Comparison of ENCODE assay signal across 15 cellular contexts in genomic region chr4:95027906-95028618, GRCh38.
"Had no signal": no experiment of that assay in that cellular context is flagged by ENCODE, and none has a peak within 500 bp of the region (broad histone marks: within the 10 kb centered on the region; RNA-seq: fewer than 3 reads in every experiment).

No MANE protein-coding gene starts in this region.

- DNase-seq: activated CD4-positive, alpha-beta T cell treated with anti-CD3 and anti-CD28 coated beads for 48 hours; activated CD8-positive, alpha-beta T cell treated with anti-CD3 and anti-CD28 coated beads, Interleukin-2, amount 10 ng/mL, durations not matched to agents 7 days and 5 days; activated naive CD4-positive, alpha-beta T cell; aorta; esophagus squamous epithelium; foreskin fibroblast; heart right ventricle; kidney; right cardiac atrium; stimulated activated naive CD4-positive, alpha-beta T cell; substantia nigra; trophoblast cell had no signal

- H3K4me3 ChIP-seq: esophagus squamous epithelium, heart right ventricle, smooth muscle cell had no signal

- H3K9me3 Mint-ChIP-seq: activated T-helper 1 cell treated with anti-CD3 and anti-CD28 coated beads, Interleukin-12 subunit alpha, Interleukin-12 subunit beta, Interleukin-2, Interleukin-4 antibody, amounts not matched to agents 30 ng/mL and 10 ng/mL and 1 ng/mL, durations not matched to agents 14 hours and 24 hours and 36 hours; T-helper 1 cell treated with Interleukin-12 subunit alpha and Interleukin-12 subunit beta and Interleukin-4 antibody, amounts not matched to agents 30 μg/mL and 1 μg/mL, for 36 hours had no signal

- H3K4me3 Mint-ChIP-seq: activated CD8-positive, alpha-beta T cell treated with anti-CD3 and anti-CD28 coated beads, Interleukin-2, amount 10 ng/mL, durations not matched to agents 7 days and 5 days; activated T-helper 1 cell treated with anti-CD3 and anti-CD28 coated beads, Interleukin-12 subunit alpha, Interleukin-12 subunit beta, Interleukin-2, Interleukin-4 antibody, amounts not matched to agents 30 ng/mL and 10 ng/mL and 1 ng/mL, durations not matched to agents 14 hours and 24 hours and 36 hours; T-helper 1 cell treated with Interleukin-12 subunit alpha and Interleukin-12 subunit beta and Interleukin-4 antibody, amounts not matched to agents 30 μg/mL and 1 μg/mL, for 36 hours had no signal

- H3K4me1 ChIP-seq: esophagus squamous epithelium, heart right ventricle had no signal

- H3K27me3 ChIP-seq: esophagus squamous epithelium, heart right ventricle had no signal

- ATAC-seq: activated CD8-positive, alpha-beta T cell treated with anti-CD3 and anti-CD28 coated beads, Interleukin-2, amount 10 ng/mL, durations not matched to agents 7 days and 5 days; heart right ventricle; right cardiac atrium had no signal

- H3K4me2 ChIP-seq: smooth muscle cell had no signal

- H3K27ac Mint-ChIP-seq: activated CD8-positive, alpha-beta T cell treated with anti-CD3 and anti-CD28 coated beads, Interleukin-2, amount 10 ng/mL, durations not matched to agents 7 days and 5 days; activated T-helper 1 cell treated with anti-CD3 and anti-CD28 coated beads, Interleukin-12 subunit alpha, Interleukin-12 subunit beta, Interleukin-2, Interleukin-4 antibody, amounts not matched to agents 30 ng/mL and 10 ng/mL and 1 ng/mL, durations not matched to agents 14 hours and 24 hours and 36 hours; T-helper 1 cell treated with Interleukin-12 subunit alpha and Interleukin-12 subunit beta and Interleukin-4 antibody, amounts not matched to agents 30 μg/mL and 1 μg/mL, for 36 hours had no signal

- H3K27ac ChIP-seq: esophagus squamous epithelium, heart right ventricle had no signal

- H3K9me3 ChIP-seq: esophagus squamous epithelium had no signal

- H3K36me3 ChIP-seq: esophagus squamous epithelium, heart right ventricle had no signal
